11 cellular contexts compared by ENCODE assay signal in genomic region chr10:43404675-43405221, GRCh38. TPM values are rescaled to one million over a fixed set of nuclear protein-coding genes. Genes with fewer than 3 reads are reported as not detected.
A peak's percentile ranks its signal among the peaks of the same experiment; 100 is the strongest.
DNase-seq lines count a peak whose midpoint lies in the region; ATAC-seq and TF ChIP-seq lines count a peak whose summit lies in the region.
"Had no signal": no experiment of that assay in that cellular context is flagged by ENCODE, and none has a peak within 500 bp of the region (broad histone marks: within the 10 kb centered on the region; RNA-seq: fewer than 3 reads in every experiment).

No MANE protein-coding gene starts in this region.

- H3K27me3 ChIP-seq in Caco-2 (replicated peaks; ENCODE audit: control insufficient read depth, insufficient read depth, low read length) (no peaks in the 10 kb centered on the region), HUES6 (ENCODE audit: control insufficient read depth, insufficient read depth, low read length) (no peaks in the 10 kb centered on the region)
- H3K27me3 ChIP-seq in naive thymus-derived CD4-positive, alpha-beta T cell (ENCODE audit: control insufficient read depth in 2 of 2, insufficient read depth in 2 of 2, low read length in 2 of 2), result no peaks in the 10 kb centered on the region

- no peaks in the 10 kb centered on the region for H3K9me3 ChIP-seq in Caco-2
- no peaks in the 10 kb centered on the region for H3K9me3 ChIP-seq in HUES6 (ENCODE audit: control insufficient read depth, insufficient read depth, low read depth, low read length)
- H3K9me3 ChIP-seq in naive thymus-derived CD4-positive, alpha-beta T cell (ENCODE audit: control insufficient read depth in 2 of 3, low read length in 3 of 3), result no peaks in the 10 kb centered on the region

- H3K36me3 ChIP-seq in Caco-2 (ENCODE audit: control insufficient read depth, insufficient read depth, low read length) (0 out of 2 replicates have a peak, but pooled peaks cover 1% of the 10 kb centered on the region), HUES6 (ENCODE audit: control insufficient read depth, insufficient read depth, low read length) (peaks cover 12% of the 10 kb centered on the region; the same call in 1 of the 2 replicates)
- H3K36me3 ChIP-seq in naive thymus-derived CD4-positive, alpha-beta T cell (ENCODE audit: control insufficient read depth in 2 of 3, insufficient read depth in 3 of 3, low read length in 3 of 3), result peaks cover 0 to 8% (median 0%) of the 10 kb centered on the region in 3 experiments

- no peak for TF ChIP-seq CTCF in Caco-2 (IDR thresholded peaks at IDR 0.05; ENCODE audit: insufficient read depth in 1 of 2, low read depth in 1 of 2, low read length in 1 of 2, severe bottlenecking in 1 of 2, unreplicated experiment in 1 of 2)

- no peaks in the 10 kb centered on the region for H3K27me3 Mint-ChIP-seq in Caco-2 (ENCODE audit: insufficient read depth, unreplicated experiment)
- H3K27me3 Mint-ChIP-seq in activated T-helper 2 cell treated with anti-CD3 and anti-CD28 coated beads, Interferon-gamma antibody, Interleukin-2, Interleukin-4, amounts not matched to agents 10 μg/mL and 5 μg/mL and 100 μg/mL, durations not matched to agents 14 hours and 24 hours and 36 hours (ENCODE audit: low read depth), result no peaks in the 10 kb centered on the region
- H3K27me3 Mint-ChIP-seq in naive thymus-derived CD4-positive, alpha-beta T cell, result peaks cover 0 to 2% (median 0%) of the 10 kb centered on the region in 5 donors

- POLR2A ChIA-PET in Caco-2 (lab: Charles Lee), result interaction anchor here (0.6 kb wide), 1 partner anchor 40 kb away, joined by 4 read pairs; no protein-coding TSS in a partner anchor
- POLR2A ChIA-PET in naive thymus-derived CD4-positive, alpha-beta T cell (lab: Charles Lee), result interaction anchor here (0.6 to 3.6 kb wide), 5 partner anchors 12 to 42 kb away, joined by 3 to 26 read pairs (median 6); partner anchors contain the start of gene ZNF487

- BruUV-seq in Caco-2 (replicated peaks; lab: Mats Ljungman, UMichigan), result no TSS peak

- H3K4me1 ChIP-seq in Caco-2, result peaks cover 58% of the 10 kb centered on the region
- peaks cover 50% of the 10 kb centered on the region for H3K4me1 ChIP-seq in HUES6 (ENCODE audit: control insufficient read depth, insufficient read depth, low read length)
- H3K4me1 ChIP-seq in naive thymus-derived CD4-positive, alpha-beta T cell (ENCODE audit: control insufficient read depth in 2 of 2, insufficient read depth in 2 of 2, low read length in 2 of 2), result peaks cover 52 to 59% of the 10 kb centered on the region in 2 donors

- intact Hi-C loops in Caco-2 (cut with micrococcal nuclease; ENCODE audit: unreplicated experiment) (no loop called here), left ventricle myocardium superior (cut with micrococcal nuclease) (no loop called here)
- intact Hi-C loops in activated T-helper 2 cell treated with anti-CD3 and anti-CD28 coated beads, Interferon-gamma antibody, Interleukin-2, Interleukin-4, amounts not matched to agents 10 μg/mL and 5 μg/mL and 100 μg/mL, durations not matched to agents 14 hours and 24 hours and 36 hours (cut with micrococcal nuclease), result loop anchor here (5.0 to 10.0 kb wide), 3 partner anchors 267 to 410 kb away; partner anchors contain the start of gene CSGALNACT2
- intact Hi-C loops in naive thymus-derived CD4-positive, alpha-beta T cell (cut with micrococcal nuclease), result loop anchor here (5.0 to 10.0 kb wide), 3 partner anchors 102 to 767 kb away; partner anchors contain the start of genes ZNF33B (in 2 of the 2) and BMS1 (in 1 of the 2)

- CTCF ChIA-PET in Caco-2 (lab: Charles Lee), result no interaction called here
- CTCF ChIA-PET in naive thymus-derived CD4-positive, alpha-beta T cell (lab: Charles Lee), result no interaction called here

- H3K9ac ChIP-seq in HUES6 (ENCODE audit: low read length), result no peak overlapping the region

- no peak overlapping the region for H3K27ac ChIP-seq in HUES6 (ENCODE audit: low read depth, low read length)
- H3K27ac ChIP-seq in naive thymus-derived CD4-positive, alpha-beta T cell (ENCODE audit: low read depth, low read length), result peak overlapping the region; percentile 100
- H3K27ac ChIP-seq in substantia nigra (ENCODE audit: low read depth, low read length, poor library complexity, severe bottlenecking), result no peak overlapping the region

- peak overlapping the region; percentile 65 for H3K4me3 Mint-ChIP-seq in Caco-2 (ENCODE audit: unreplicated experiment)
- H3K4me3 Mint-ChIP-seq in activated T-helper 2 cell treated with anti-CD3 and anti-CD28 coated beads, Interferon-gamma antibody, Interleukin-2, Interleukin-4, amounts not matched to agents 10 μg/mL and 5 μg/mL and 100 μg/mL, durations not matched to agents 14 hours and 24 hours and 36 hours (ENCODE audit: low read depth), result peak overlapping the region; percentile 92
- peak overlapping the region; percentile 82 to 99 (median 90) for H3K4me3 Mint-ChIP-seq in naive thymus-derived CD4-positive, alpha-beta T cell

- ATAC-seq in naive thymus-derived CD4-positive, alpha-beta T cell, result no peak
- no peak for ATAC-seq in left ventricle myocardium superior
- no peak for ATAC-seq in HG03280 (IDR thresholded peaks at IDR 0.05; ENCODE audit: unreplicated experiment)
- ATAC-seq in HG03135 (IDR thresholded peaks at IDR 0.05; ENCODE audit: unreplicated experiment), result no peak
- ATAC-seq: sciatic nerve had no signal

- peaks cover 95% of the 10 kb centered on the region for H3K36me3 Mint-ChIP-seq in Caco-2 (ENCODE audit: insufficient read depth, unreplicated experiment)
- peaks cover 85% of the 10 kb centered on the region for H3K36me3 Mint-ChIP-seq in activated T-helper 2 cell treated with anti-CD3 and anti-CD28 coated beads, Interferon-gamma antibody, Interleukin-2, Interleukin-4, amounts not matched to agents 10 μg/mL and 5 μg/mL and 100 μg/mL, durations not matched to agents 14 hours and 24 hours and 36 hours (ENCODE audit: low read depth)
- H3K36me3 Mint-ChIP-seq in naive thymus-derived CD4-positive, alpha-beta T cell, result peaks cover 0 to 38% (median 11%) of the 10 kb centered on the region in 5 donors

- H3K4me1 Mint-ChIP-seq in Caco-2 (ENCODE audit: low read depth, unreplicated experiment), result peaks cover 30% of the 10 kb centered on the region
- H3K4me1 Mint-ChIP-seq in activated T-helper 2 cell treated with anti-CD3 and anti-CD28 coated beads, Interferon-gamma antibody, Interleukin-2, Interleukin-4, amounts not matched to agents 10 μg/mL and 5 μg/mL and 100 μg/mL, durations not matched to agents 14 hours and 24 hours and 36 hours (ENCODE audit: low read depth), result peaks cover 51% of the 10 kb centered on the region
- H3K4me1 Mint-ChIP-seq in naive thymus-derived CD4-positive, alpha-beta T cell, result peaks cover 53 to 71% (median 58%) of the 10 kb centered on the region in 7 donors

- peak overlapping the region; percentile 58 for H3K27ac Mint-ChIP-seq in Caco-2 (ENCODE audit: unreplicated experiment)
- peak overlapping the region; percentile 88 for H3K27ac Mint-ChIP-seq in activated T-helper 2 cell treated with anti-CD3 and anti-CD28 coated beads, Interferon-gamma antibody, Interleukin-2, Interleukin-4, amounts not matched to agents 10 μg/mL and 5 μg/mL and 100 μg/mL, durations not matched to agents 14 hours and 24 hours and 36 hours
- peak overlapping the region; percentile 84 to 98 (median 88) for H3K27ac Mint-ChIP-seq in naive thymus-derived CD4-positive, alpha-beta T cell

- no peak overlapping the region for H3K4me3 ChIP-seq in Caco-2 (ENCODE audit: low read depth, low read length)
- peak overlapping the region; percentile 18; the same call in 1 of the 2 replicates for H3K4me3 ChIP-seq in HUES6 (ENCODE audit: low read depth, low read length)
- H3K4me3 ChIP-seq in naive thymus-derived CD4-positive, alpha-beta T cell (ENCODE audit: low read length), result peak overlapping the region; percentile 99

- no peak for DNase-seq in Caco-2
- DNase-seq in activated T-helper 2 cell treated with anti-CD3 and anti-CD28 coated beads, Interferon-gamma antibody, Interleukin-2, Interleukin-4, amounts not matched to agents 10 μg/mL and 5 μg/mL and 100 μg/mL, durations not matched to agents 14 hours and 24 hours and 36 hours (ENCODE audit: low spot score), result no peak
- peak in 5 of 9 donors; percentile 25 to 47 (median 29) for DNase-seq in naive thymus-derived CD4-positive, alpha-beta T cell
- DNase-seq in left ventricle myocardium superior, result no peak
- no peak for DNase-seq in substantia nigra (lab: John Stamatoyannopoulos, UW)
- DNase-seq: activated CD8-positive, alpha-beta memory T cell treated with anti-CD3 and anti-CD28 coated beads, Interleukin-2, amount 50 U/mL, for 4 hours; NCI-H2227 treated with DMSO at 0.1 percent for 48 hours had no signal

- no peaks in the 10 kb centered on the region for H3K9me3 Mint-ChIP-seq in Caco-2 (ENCODE audit: unreplicated experiment)
- H3K9me3 Mint-ChIP-seq in activated T-helper 2 cell treated with anti-CD3 and anti-CD28 coated beads, Interferon-gamma antibody, Interleukin-2, Interleukin-4, amounts not matched to agents 10 μg/mL and 5 μg/mL and 100 μg/mL, durations not matched to agents 14 hours and 24 hours and 36 hours, result no peaks in the 10 kb centered on the region
- peaks cover 0 to 5% (median 0%) of the 10 kb centered on the region in 11 donors for H3K9me3 Mint-ChIP-seq in naive thymus-derived CD4-positive, alpha-beta T cell

RNA-seq across cellular contexts. Expression of gene HNRNPF, which starts 4.2 kb away (rescaled TPM):
- 405 and 423 TPM in 2 replicates for total RNA-seq in Caco-2 (2022)
- total RNA-seq in activated T-helper 2 cell treated with anti-CD3 and anti-CD28 coated beads, Interferon-gamma antibody, Interleukin-2, Interleukin-4, amounts not matched to agents 10 μg/mL and 5 μg/mL and 100 μg/mL, durations not matched to agents 14 hours and 24 hours and 36 hours, result 503 and 520 TPM in 2 replicates
- total RNA-seq in naive thymus-derived CD4-positive, alpha-beta T cell, result 100 to 1,000 TPM in 4 of 5 experiments, 10 to 100 TPM in 1; 88.1 to 449 (median 159) TPM
- 100 to 1,000 TPM; 193 to 269 TPM for polyA plus RNA-seq in naive thymus-derived CD4-positive, alpha-beta T cell
- total RNA-seq in left ventricle myocardium superior, result 77.3 TPM

RNA-seq across cellular contexts. Expression of gene ZNF487, which starts 32.2 kb away (rescaled TPM):
- total RNA-seq in Caco-2 (2022), result 5.0 and 6.5 TPM in 2 replicates
- total RNA-seq in activated T-helper 2 cell treated with anti-CD3 and anti-CD28 coated beads, Interferon-gamma antibody, Interleukin-2, Interleukin-4, amounts not matched to agents 10 μg/mL and 5 μg/mL and 100 μg/mL, durations not matched to agents 14 hours and 24 hours and 36 hours, result 2.0 and 2.2 TPM in 2 replicates
- 10 to 100 TPM in 1 of 5 experiments, 1 to 10 TPM in 4; 4.1 to 12.0 (median 5.9) TPM for total RNA-seq in naive thymus-derived CD4-positive, alpha-beta T cell
- polyA plus RNA-seq in naive thymus-derived CD4-positive, alpha-beta T cell, result 1 to 10 TPM; 5.9 to 6.8 TPM
- 1.9 TPM for total RNA-seq in left ventricle myocardium superior

RNA-seq across cellular contexts. Expression of gene FXYD4, which starts 33.3 kb away (rescaled TPM):
- total RNA-seq in Caco-2 (2022) (not detected in 2 replicates), left ventricle myocardium superior (not detected)
- not detected in 2 replicates for total RNA-seq in activated T-helper 2 cell treated with anti-CD3 and anti-CD28 coated beads, Interferon-gamma antibody, Interleukin-2, Interleukin-4, amounts not matched to agents 10 μg/mL and 5 μg/mL and 100 μg/mL, durations not matched to agents 14 hours and 24 hours and 36 hours
- not detected for total RNA-seq in naive thymus-derived CD4-positive, alpha-beta T cell
- not detected for polyA plus RNA-seq in naive thymus-derived CD4-positive, alpha-beta T cell
- total RNA-seq: sciatic nerve had no signal

Comparison
In these comparisons a context has a peak if more than half of its experiments do, and no peak if none do; other contexts are left out.
1. DNase-seq: peak in naive thymus-derived CD4-positive, alpha-beta T cell (5 of 9); none in Caco-2 (0 of 2), activated T-helper 2 cell treated with anti-CD3 and anti-CD28 coated beads, Interferon-gamma antibody, Interleukin-2, Interleukin-4, amounts not matched to agents 10 μg/mL and 5 μg/mL and 100 μg/mL, durations not matched to agents 14 hours and 24 hours and 36 hours (single experiment), left ventricle myocardium superior (single experiment) and substantia nigra (0 of 49).
2. intact Hi-C loops: an anchor here in activated T-helper 2 cell treated with anti-CD3 and anti-CD28 coated beads, Interferon-gamma antibody, Interleukin-2, Interleukin-4, amounts not matched to agents 10 μg/mL and 5 μg/mL and 100 μg/mL, durations not matched to agents 14 hours and 24 hours and 36 hours (5.0 to 10.0 kb wide) and naive thymus-derived CD4-positive, alpha-beta T cell (5.0 to 10.0 kb wide); none called in Caco-2 and left ventricle myocardium superior.
3. Peak in every context shown above with its lines, with median percentiles within 50 percentile points of each other: H3K27ac Mint-ChIP-seq and H3K4me3 Mint-ChIP-seq.